In the genomic region with DNA sequence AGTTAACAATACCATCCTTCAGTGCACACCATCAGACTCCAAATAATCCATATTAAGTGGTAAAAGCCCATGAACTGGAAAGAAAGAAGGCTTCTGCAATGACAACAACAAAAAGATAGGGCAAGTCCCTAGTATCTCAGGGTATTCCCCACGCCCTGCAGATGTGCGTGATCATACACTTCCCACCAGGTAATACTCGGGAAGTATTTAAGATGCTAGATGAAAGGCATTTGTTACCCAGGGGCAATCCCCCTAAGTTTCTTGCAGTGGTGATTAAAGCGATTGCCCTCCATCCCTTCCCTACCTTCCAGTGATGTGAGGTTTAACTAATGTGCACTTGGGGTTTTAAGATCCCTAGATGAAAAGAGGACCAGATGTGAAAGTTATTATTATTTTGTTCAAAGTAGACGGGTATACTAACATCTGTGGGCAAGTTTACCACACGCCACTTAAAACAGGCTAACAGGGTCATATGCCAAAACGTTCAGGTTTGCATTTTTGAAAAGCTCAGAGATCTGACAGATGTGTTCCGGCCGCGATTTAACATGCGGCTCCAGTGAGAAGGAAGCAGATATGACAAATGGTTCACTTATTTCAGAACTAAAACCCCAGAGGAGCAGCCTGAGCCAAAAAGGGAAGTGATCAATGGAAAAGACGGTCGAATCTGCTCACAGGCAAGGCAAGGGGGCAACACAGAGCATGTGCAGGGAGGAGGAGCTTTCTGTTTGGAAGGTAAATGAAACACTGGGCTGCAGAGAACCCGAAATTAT, we compare ENCODE assay signal across 8 cellular contexts. TPM values are rescaled to one million over a fixed set of nuclear protein-coding genes. Genes with fewer than 3 reads are reported as not detected.
DNase-seq lines count a peak whose midpoint lies in the region; ATAC-seq and TF ChIP-seq lines count a peak whose summit lies in the region.

No MANE protein-coding gene starts in this region.

- peak; percentile 95 for ATAC-seq in GM21825 (IDR thresholded peaks at IDR 0.05; ENCODE audit: unreplicated experiment)

- in situ Hi-C loops in G401 (cut with HindIII; ENCODE audit: low sequenced_read_pairs) = no loop called here

- H3K4me3 Mint-ChIP-seq in activated naive CD4-positive, alpha-beta T cell treated with anti-CD3 and anti-CD28 coated beads, Interleukin-2, amount 10 ng/mL, durations not matched to agents 7 days and 5 days = peak overlapping the region; percentile 27

- CTCF ChIA-PET in activated naive CD4-positive, alpha-beta T cell treated with anti-CD3 and anti-CD28 coated beads, Interleukin-2, amount 10 ng/mL, durations not matched to agents 7 days and 5 days (lab: Charles Lee) = interaction anchor here (1.0 to 1.4 kb wide), 4 partner anchors 8 to 254 kb away, joined by 3 to 10 read pairs (median 4); no protein-coding TSS in a partner anchor

- H3K4me1 Mint-ChIP-seq in activated naive CD4-positive, alpha-beta T cell treated with anti-CD3 and anti-CD28 coated beads, Interleukin-2, amount 10 ng/mL, durations not matched to agents 7 days and 5 days = peaks cover 24% of the 10 kb centered on the region

- DNase-seq in GM12865 (ENCODE audit: low read depth) (peak; percentile 88), NCI-H2171 (lab: John Stamatoyannopoulos, UW) (peak; percentile 8), HPDE6-E6E7 (ENCODE audit: extremely low spot score) (no peak), G401 (ENCODE audit: low spot score) (no peak), DMS79 treated with DMSO at 0.1 percent for 48 hours (lab: John Stamatoyannopoulos, UW) (no peak)
- DNase-seq in activated naive CD4-positive, alpha-beta T cell treated with anti-CD3 and anti-CD28 coated beads, Interleukin-2, amount 10 ng/mL, durations not matched to agents 7 days and 5 days = peak; percentile 61
- peak; percentile 40 to 55 for DNase-seq in stimulated activated CD4-positive, alpha-beta T cell treated with anti-CD3 and anti-CD28 coated beads, Interleukin-4, amount 100 ng/mL, for 48 hours (ENCODE audit: low read depth in 2 of 2)

- no peaks in the 10 kb centered on the region for H3K9me3 Mint-ChIP-seq in activated naive CD4-positive, alpha-beta T cell treated with anti-CD3 and anti-CD28 coated beads, Interleukin-2, amount 10 ng/mL, durations not matched to agents 7 days and 5 days

- peaks cover 29% of the 10 kb centered on the region for H3K36me3 Mint-ChIP-seq in activated naive CD4-positive, alpha-beta T cell treated with anti-CD3 and anti-CD28 coated beads, Interleukin-2, amount 10 ng/mL, durations not matched to agents 7 days and 5 days

- peak overlapping the region; percentile 79 for H3K27ac Mint-ChIP-seq in activated naive CD4-positive, alpha-beta T cell treated with anti-CD3 and anti-CD28 coated beads, Interleukin-2, amount 10 ng/mL, durations not matched to agents 7 days and 5 days

- TF ChIP-seq CTCF in GM12865 (IDR thresholded peaks at IDR 0.05; ENCODE audit: insufficient read depth, low read depth, low read length, missing control alignments) = no peak

- no peaks in the 10 kb centered on the region for H3K27me3 Mint-ChIP-seq in activated naive CD4-positive, alpha-beta T cell treated with anti-CD3 and anti-CD28 coated beads, Interleukin-2, amount 10 ng/mL, durations not matched to agents 7 days and 5 days

- peak overlapping the region; percentile 5; the same call in 1 of the 2 replicates for H3K4me3 ChIP-seq in GM12865 (ENCODE audit: low read depth, low read length)

RNA-seq across cellular contexts. Expression of gene TIAM1, which starts 17.4 kb away (rescaled TPM):
- 0.03 and 0.49 TPM in 2 replicates for total RNA-seq in G401 (2014; rRNA removed; shearing (Covaris generic))

Comparison
In these comparisons a context has a peak if more than half of its experiments do, and no peak if none do; other contexts are left out.
1. DNase-seq: peak in GM12865 (single experiment), NCI-H2171 (single experiment), activated naive CD4-positive, alpha-beta T cell treated with anti-CD3 and anti-CD28 coated beads, Interleukin-2, amount 10 ng/mL, durations not matched to agents 7 days and 5 days (single experiment) and stimulated activated CD4-positive, alpha-beta T cell treated with anti-CD3 and anti-CD28 coated beads, Interleukin-4, amount 100 ng/mL, for 48 hours (2 of 2); none in HPDE6-E6E7 (single experiment), G401 (single experiment) and DMS79 treated with DMSO at 0.1 percent for 48 hours (single experiment).